10 cellular contexts compared by ENCODE assay signal in the genomic region with DNA sequence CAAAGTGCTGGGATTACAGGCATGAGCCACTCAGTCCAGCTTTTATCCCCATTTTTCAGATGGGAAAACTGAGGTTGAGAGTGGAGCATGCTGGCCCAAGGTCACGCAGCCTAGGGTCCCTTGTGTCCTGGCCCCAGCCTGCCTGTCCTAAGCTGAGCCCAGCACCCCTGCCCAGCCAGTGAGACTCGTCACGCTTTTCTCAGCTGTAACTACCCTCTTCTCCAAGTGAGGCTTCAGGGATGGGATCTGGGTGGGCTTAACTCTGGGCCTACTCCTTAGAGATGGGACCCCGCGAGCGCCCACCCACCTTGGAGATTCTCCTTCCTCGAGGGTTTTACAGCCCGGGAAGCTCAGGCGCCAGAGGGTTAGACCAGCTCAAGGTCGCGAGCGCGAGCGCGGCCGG. TPM values are rescaled to one million over a fixed set of nuclear protein-coding genes. Genes with fewer than 3 reads are reported as not detected.
DNase-seq lines count a peak whose midpoint lies in the region; ATAC-seq and TF ChIP-seq lines count a peak whose summit lies in the region.
"Had no signal": no experiment of that assay in that cellular context is flagged by ENCODE, and none has a peak within 500 bp of the region (broad histone marks: within the 10 kb centered on the region; RNA-seq: fewer than 3 reads in every experiment).

No MANE protein-coding gene starts in this region.

- POLR2A ChIA-PET in activated CD8-positive, alpha-beta T cell treated with anti-CD3 and anti-CD28 coated beads, Interleukin-2, amount 10 ng/mL, durations not matched to agents 7 days and 5 days (lab: Charles Lee): interaction anchor here (1.0 kb wide), 1 partner anchor 25 kb away, joined by 3 read pairs; no protein-coding TSS in a partner anchor
- POLR2A ChIA-PET in activated CD8-positive, alpha-beta T cell treated with anti-CD3 and anti-CD28 coated beads for 36 hours (lab: Charles Lee): interaction anchor here (0.6 to 1.5 kb wide), 3 partner anchors 9 to 511 kb away, joined by 3 to 5 read pairs (median 5); partner anchors contain the start of gene AP5B1

- TF ChIP-seq EP300 in suprapubic skin (IDR thresholded peaks at IDR 0.05): no peak

- DNase-seq in activated CD8-positive, alpha-beta T cell treated with anti-CD3 and anti-CD28 coated beads, Interleukin-2, amount 10 ng/mL, durations not matched to agents 7 days and 5 days: no peak
- no peak for DNase-seq in activated CD8-positive, alpha-beta T cell treated with anti-CD3 and anti-CD28 coated beads for 36 hours
- DNase-seq in activated naive CD8-positive, alpha-beta T cell treated with anti-CD3 and anti-CD28 coated beads, Interleukin-2, amount 50 U/mL, for 24 hours: no peak
- no peak for DNase-seq in memory B cell (ENCODE audit: low spot score in 2 of 2)
- DNase-seq in suprapubic skin (ENCODE audit: low spot score in 2 of 2): peak in 1 of 2 donors; percentile 64
- no peak for DNase-seq in germinal center (ENCODE audit: low spot score)
- DNase-seq in Ammon's horn (ENCODE audit: low spot score): no peak
- DNase-seq in activated CD4-positive, alpha-beta T cell treated with anti-CD3 and anti-CD28 coated beads for 1 hour: no peak
- DNase-seq: NCI-H1694 had no signal

- peaks cover 4% of the 10 kb centered on the region for H3K36me3 Mint-ChIP-seq in activated CD8-positive, alpha-beta T cell treated with anti-CD3 and anti-CD28 coated beads, Interleukin-2, amount 10 ng/mL, durations not matched to agents 7 days and 5 days (ENCODE audit: low read depth)
- peaks cover 3% of the 10 kb centered on the region for H3K36me3 Mint-ChIP-seq in activated CD8-positive, alpha-beta T cell treated with anti-CD3 and anti-CD28 coated beads for 36 hours (ENCODE audit: low read depth)
- H3K36me3 Mint-ChIP-seq in activated naive CD8-positive, alpha-beta T cell treated with anti-CD3 and anti-CD28 coated beads, Interleukin-2, amount 50 U/mL, for 24 hours (ENCODE audit: low read depth): no peaks in the 10 kb centered on the region
- no peaks in the 10 kb centered on the region for H3K36me3 Mint-ChIP-seq in memory B cell

- H3K4me3 ChIP-seq in suprapubic skin: peak overlapping the region; percentile 51

- H3K4me1 ChIP-seq in suprapubic skin: peaks cover 34% of the 10 kb centered on the region

- H3K4me1 Mint-ChIP-seq in activated CD8-positive, alpha-beta T cell treated with anti-CD3 and anti-CD28 coated beads, Interleukin-2, amount 10 ng/mL, durations not matched to agents 7 days and 5 days (ENCODE audit: low read depth): peaks cover 42% of the 10 kb centered on the region
- peaks cover 31% of the 10 kb centered on the region for H3K4me1 Mint-ChIP-seq in activated CD8-positive, alpha-beta T cell treated with anti-CD3 and anti-CD28 coated beads for 36 hours (ENCODE audit: low read depth)
- H3K4me1 Mint-ChIP-seq in activated naive CD8-positive, alpha-beta T cell treated with anti-CD3 and anti-CD28 coated beads, Interleukin-2, amount 50 U/mL, for 24 hours: peaks cover 39% of the 10 kb centered on the region
- peaks cover 26% of the 10 kb centered on the region for H3K4me1 Mint-ChIP-seq in memory B cell

- H3K27me3 Mint-ChIP-seq in activated CD8-positive, alpha-beta T cell treated with anti-CD3 and anti-CD28 coated beads, Interleukin-2, amount 10 ng/mL, durations not matched to agents 7 days and 5 days (ENCODE audit: low read depth): peaks cover 26% of the 10 kb centered on the region
- peaks cover 17% of the 10 kb centered on the region for H3K27me3 Mint-ChIP-seq in activated CD8-positive, alpha-beta T cell treated with anti-CD3 and anti-CD28 coated beads for 36 hours
- H3K27me3 Mint-ChIP-seq in activated naive CD8-positive, alpha-beta T cell treated with anti-CD3 and anti-CD28 coated beads, Interleukin-2, amount 50 U/mL, for 24 hours: peaks cover 19% of the 10 kb centered on the region
- peaks cover 17% of the 10 kb centered on the region for H3K27me3 Mint-ChIP-seq in memory B cell

- no peak for TF ChIP-seq CTCF in activated CD8-positive, alpha-beta T cell treated with anti-CD3 and anti-CD28 coated beads for 36 hours (IDR thresholded peaks at IDR 0.05)
- no peak for TF ChIP-seq CTCF in suprapubic skin (IDR thresholded peaks at IDR 0.05)

- no peaks in the 10 kb centered on the region for H3K9me3 Mint-ChIP-seq in activated CD8-positive, alpha-beta T cell treated with anti-CD3 and anti-CD28 coated beads, Interleukin-2, amount 10 ng/mL, durations not matched to agents 7 days and 5 days (ENCODE audit: insufficient read depth)
- H3K9me3 Mint-ChIP-seq in activated CD8-positive, alpha-beta T cell treated with anti-CD3 and anti-CD28 coated beads for 36 hours: no peaks in the 10 kb centered on the region
- no peaks in the 10 kb centered on the region for H3K9me3 Mint-ChIP-seq in activated naive CD8-positive, alpha-beta T cell treated with anti-CD3 and anti-CD28 coated beads, Interleukin-2, amount 50 U/mL, for 24 hours
- no peaks in the 10 kb centered on the region for H3K9me3 Mint-ChIP-seq in memory B cell

- H3K9me3 ChIP-seq in suprapubic skin: no peaks in the 10 kb centered on the region

- H3K36me3 ChIP-seq in suprapubic skin: no peaks in the 10 kb centered on the region

- H3K27me3 ChIP-seq in suprapubic skin: peaks cover 54% of the 10 kb centered on the region

- 30% methylated on average over 3 of the region's 16 CpGs for WGBS in suprapubic skin

- TF ChIP-seq POLR2A in suprapubic skin (IDR thresholded peaks at IDR 0.05): no peak

- H3K27ac ChIP-seq in suprapubic skin: no peak overlapping the region

- CTCF ChIA-PET in activated CD8-positive, alpha-beta T cell treated with anti-CD3 and anti-CD28 coated beads, Interleukin-2, amount 10 ng/mL, durations not matched to agents 7 days and 5 days (lab: Charles Lee): interaction anchor here (1.2 to 1.7 kb wide), 4 partner anchors 9 to 37 kb away, joined by 3 to 10 read pairs (median 4); no protein-coding TSS in a partner anchor
- CTCF ChIA-PET in activated CD8-positive, alpha-beta T cell treated with anti-CD3 and anti-CD28 coated beads for 36 hours (lab: Charles Lee): interaction anchor here (1.0 to 2.1 kb wide), 5 partner anchors 9 to 127 kb away, joined by 3 to 13 read pairs (median 6); no protein-coding TSS in a partner anchor

- H3K4me3 Mint-ChIP-seq in activated CD8-positive, alpha-beta T cell treated with anti-CD3 and anti-CD28 coated beads, Interleukin-2, amount 10 ng/mL, durations not matched to agents 7 days and 5 days: peak overlapping the region; percentile 22
- H3K4me3 Mint-ChIP-seq in activated CD8-positive, alpha-beta T cell treated with anti-CD3 and anti-CD28 coated beads for 36 hours: no peak overlapping the region
- H3K4me3 Mint-ChIP-seq in activated naive CD8-positive, alpha-beta T cell treated with anti-CD3 and anti-CD28 coated beads, Interleukin-2, amount 50 U/mL, for 24 hours: peak overlapping the region; percentile 94
- H3K4me3 Mint-ChIP-seq in memory B cell: peak overlapping the region; percentile 60

- no peak for ATAC-seq in activated CD8-positive, alpha-beta T cell treated with anti-CD3 and anti-CD28 coated beads, Interleukin-2, amount 10 ng/mL, durations not matched to agents 7 days and 5 days
- ATAC-seq in activated CD8-positive, alpha-beta T cell treated with anti-CD3 and anti-CD28 coated beads for 36 hours: no peak
- ATAC-seq in activated naive CD8-positive, alpha-beta T cell treated with anti-CD3 and anti-CD28 coated beads, Interleukin-2, amount 50 U/mL, for 24 hours: no peak
- ATAC-seq in memory B cell (ENCODE audit: low read depth): no peak

- intact Hi-C loops in activated CD8-positive, alpha-beta T cell treated with anti-CD3 and anti-CD28 coated beads for 36 hours (cut with micrococcal nuclease): no loop called here

- H3K27ac Mint-ChIP-seq in activated CD8-positive, alpha-beta T cell treated with anti-CD3 and anti-CD28 coated beads, Interleukin-2, amount 10 ng/mL, durations not matched to agents 7 days and 5 days: no peak overlapping the region
- no peak overlapping the region for H3K27ac Mint-ChIP-seq in activated CD8-positive, alpha-beta T cell treated with anti-CD3 and anti-CD28 coated beads for 36 hours
- H3K27ac Mint-ChIP-seq in activated naive CD8-positive, alpha-beta T cell treated with anti-CD3 and anti-CD28 coated beads, Interleukin-2, amount 50 U/mL, for 24 hours: no peak overlapping the region
- no peak overlapping the region for H3K27ac Mint-ChIP-seq in memory B cell

RNA-seq across cellular contexts. Expression of gene TMEM151A, which starts 0.4 kb away (rescaled TPM):
- not detected for total RNA-seq in activated CD8-positive, alpha-beta T cell treated with anti-CD3 and anti-CD28 coated beads, Interleukin-2, amount 10 ng/mL, durations not matched to agents 7 days and 5 days
- not detected for total RNA-seq in activated CD8-positive, alpha-beta T cell treated with anti-CD3 and anti-CD28 coated beads for 36 hours
- not detected for total RNA-seq in suprapubic skin

RNA-seq across cellular contexts. Expression of gene YIF1A, which starts 2.4 kb away (rescaled TPM):
- 10 to 100 TPM; 46.6 to 58.6 TPM for total RNA-seq in activated CD8-positive, alpha-beta T cell treated with anti-CD3 and anti-CD28 coated beads, Interleukin-2, amount 10 ng/mL, durations not matched to agents 7 days and 5 days
- 10 to 100 TPM; 57.4 to 64.0 TPM for total RNA-seq in activated CD8-positive, alpha-beta T cell treated with anti-CD3 and anti-CD28 coated beads for 36 hours
- 10 to 100 TPM; 21.6 to 61.3 (median 56.1) TPM for total RNA-seq in suprapubic skin

RNA-seq across cellular contexts. Expression of gene CNIH2, which starts 13.3 kb away (rescaled TPM):
- total RNA-seq in activated CD8-positive, alpha-beta T cell treated with anti-CD3 and anti-CD28 coated beads, Interleukin-2, amount 10 ng/mL, durations not matched to agents 7 days and 5 days: 1 to 10 TPM; 2.7 to 3.6 TPM
- total RNA-seq in activated CD8-positive, alpha-beta T cell treated with anti-CD3 and anti-CD28 coated beads for 36 hours: 1 to 10 TPM in 1 of 2 experiments, under 1 TPM in 1; 0.96 to 2.0 TPM
- total RNA-seq in suprapubic skin: 1 to 10 TPM in 3 of 4 donors, not detected in 1; 1.1 to 2.5 (median 1.9) TPM

RNA-seq across cellular contexts. Expression of gene RAB1B, which starts 22.9 kb away (rescaled TPM):
- total RNA-seq in activated CD8-positive, alpha-beta T cell treated with anti-CD3 and anti-CD28 coated beads, Interleukin-2, amount 10 ng/mL, durations not matched to agents 7 days and 5 days: 100 to 1,000 TPM; 160 to 170 TPM
- total RNA-seq in activated CD8-positive, alpha-beta T cell treated with anti-CD3 and anti-CD28 coated beads for 36 hours: 10 to 100 TPM; 97.9 to 98.2 TPM
- 100 to 1,000 TPM in 3 of 4 donors, 10 to 100 TPM in 1; 79.0 to 124 (median 115) TPM for total RNA-seq in suprapubic skin

RNA-seq across cellular contexts. Expression of gene CD248, which starts 25.5 kb away (rescaled TPM):
- total RNA-seq in activated CD8-positive, alpha-beta T cell treated with anti-CD3 and anti-CD28 coated beads, Interleukin-2, amount 10 ng/mL, durations not matched to agents 7 days and 5 days: 10 to 100 TPM; 79.5 to 80.8 TPM
- total RNA-seq in activated CD8-positive, alpha-beta T cell treated with anti-CD3 and anti-CD28 coated beads for 36 hours: 10 to 100 TPM; 16.3 to 16.8 TPM
- 10 to 100 TPM in 2 of 4 donors, 1 to 10 TPM in 2; 5.9 to 32.6 (median 19.2) TPM for total RNA-seq in suprapubic skin
- total RNA-seq: renal cortical epithelial cell had no signal
